ENCODE assay signal across 6 cellular contexts in the genomic region with DNA sequence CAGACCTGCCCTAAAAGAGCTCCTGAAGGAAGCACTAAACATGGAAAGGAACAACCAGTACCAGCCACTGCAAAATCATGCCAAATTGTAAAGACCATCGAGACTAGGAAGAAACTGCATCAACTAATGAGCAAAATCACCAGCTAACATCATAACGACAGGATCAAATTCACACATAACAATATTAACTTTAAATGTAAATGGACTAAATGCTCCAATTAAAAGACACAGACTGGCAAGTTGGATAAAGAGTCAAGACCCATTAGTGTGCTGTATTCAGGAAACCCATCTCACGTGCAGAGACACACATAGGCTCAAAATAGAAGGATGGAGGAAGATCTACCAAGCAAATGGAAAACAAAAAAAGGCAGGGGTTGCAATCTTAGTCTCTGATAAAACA. TPM values are rescaled to one million over a fixed set of nuclear protein-coding genes. Genes with fewer than 3 reads are reported as not detected.
"Had no signal": no experiment of that assay in that cellular context is flagged by ENCODE, and none has a peak within 500 bp of the region (broad histone marks: within the 10 kb centered on the region; RNA-seq: fewer than 3 reads in every experiment).

No MANE protein-coding gene starts in this region.

RNA-seq across cellular contexts. Expression of gene TTC39A, which starts 56.9 kb away (rescaled TPM):
- total RNA-seq: activated CD4-positive, alpha-beta memory T cell treated with anti-CD3 and anti-CD28 coated beads, Interleukin-2, amount 10 ng/mL, durations not matched to agents 7 days and 5 days; activated CD4-positive, alpha-beta T cell treated with anti-CD3 and anti-CD28 coated beads, Interleukin-2, amount 10 ng/mL, durations not matched to agents 7 days and 5 days; activated CD8-positive, alpha-beta T cell treated with anti-CD3 and anti-CD28 coated beads, Interleukin-2, amount 10 ng/mL, durations not matched to agents 7 days and 5 days; T-helper 1 cell treated with Interleukin-12 subunit alpha and Interleukin-12 subunit beta and Interleukin-4 antibody, amounts not matched to agents 30 ng/mL and 1 ng/mL, for 36 hours; T-helper 17 cell; T-helper 2 cell treated with Interferon-gamma antibody and Interleukin-4, amounts not matched to agents 100 ng/mL and 5 ng/mL, for 36 hours had no signal
